ENCODE assay signal across 28 cellular contexts in the genomic region with DNA sequence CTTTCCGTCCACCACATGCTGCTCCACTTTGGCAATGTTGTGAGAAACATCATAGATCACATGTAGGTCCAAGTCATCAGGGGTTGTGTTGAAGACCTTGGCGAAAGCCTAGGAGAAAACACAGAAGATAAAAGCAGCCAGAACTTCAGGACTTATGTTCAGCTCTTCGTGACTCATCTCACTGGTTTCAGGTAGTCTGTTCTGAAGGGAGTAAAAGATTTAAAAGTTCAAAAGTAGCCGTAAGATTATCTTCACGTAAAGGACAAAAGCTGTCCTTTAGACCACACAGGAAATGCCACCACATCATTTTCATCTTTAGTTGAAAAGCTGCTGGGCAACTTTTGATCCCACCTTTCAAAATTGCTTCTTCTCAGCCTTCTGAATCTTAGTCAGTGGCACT. TPM values are rescaled to one million over a fixed set of nuclear protein-coding genes. Genes with fewer than 3 reads are reported as not detected.
"Had no signal": no experiment of that assay in that cellular context is flagged by ENCODE, and none has a peak within 500 bp of the region (broad histone marks: within the 10 kb centered on the region; RNA-seq: fewer than 3 reads in every experiment).

No MANE protein-coding gene starts in this region.

- ATAC-seq: effector memory CD8-positive, alpha-beta T cell; left lung; naive thymus-derived CD4-positive, alpha-beta T cell; sciatic nerve; stimulated activated naive B cell treated with anti-CD40 and anti-IgM and Interleukin-4, amounts not matched to agents 10 μg/mL and 1 μg/mL and 100 μg/mL, for 72 hours; WTC11 had no signal

- H3K9me3 ChIP-seq: breast epithelium, esophagus muscularis mucosa, left lung, upper lobe of left lung had no signal

- H3K4me3 Mint-ChIP-seq: central memory CD8-positive, alpha-beta T cell; effector memory CD8-positive, alpha-beta T cell; naive thymus-derived CD4-positive, alpha-beta T cell; neural crest cell; stimulated activated naive B cell treated with anti-CD40 and anti-IgM and Interleukin-4, amounts not matched to agents 10 μg/mL and 1 μg/mL and 100 μg/mL, for 72 hours; WTC11 had no signal

- H3K9me3 Mint-ChIP-seq: central memory CD8-positive, alpha-beta T cell; effector memory CD8-positive, alpha-beta T cell; naive thymus-derived CD4-positive, alpha-beta T cell; neural crest cell; stimulated activated naive B cell treated with anti-CD40 and anti-IgM and Interleukin-4, amounts not matched to agents 10 μg/mL and 1 μg/mL and 100 μg/mL, for 72 hours; WTC11 had no signal

- H3K4me1 Mint-ChIP-seq: central memory CD8-positive, alpha-beta T cell; neural crest cell; WTC11 had no signal

- H3K4me3 ChIP-seq: breast epithelium, dorsolateral prefrontal cortex, esophagus muscularis mucosa, left lung, lung, upper lobe of left lung had no signal

- H3K27me3 ChIP-seq: breast epithelium, dorsolateral prefrontal cortex, esophagus muscularis mucosa, left lung, upper lobe of left lung had no signal

- H3K27ac ChIP-seq: breast epithelium, dorsolateral prefrontal cortex, esophagus muscularis mucosa, left lung, upper lobe of left lung had no signal

- H3K27ac Mint-ChIP-seq: WTC11 had no signal

- H3K4me1 ChIP-seq: breast epithelium, esophagus muscularis mucosa, left lung had no signal

- DNase-seq: activated CD4-positive, alpha-beta T cell treated with anti-CD3 and anti-CD28 coated beads, Interleukin-2, amount 50 U/mL, for 48 hours; amniotic stem cell; dorsolateral prefrontal cortex; effector memory CD8-positive, alpha-beta T cell; hippocampal formation; kidney glomerular epithelial cell; left lung; naive thymus-derived CD4-positive, alpha-beta T cell; small intestine; stimulated activated CD4-positive, alpha-beta T cell treated with anti-CD3 and anti-CD28 coated beads, Interleukin-2, amount 100 ng/mL, for 24 hours; stimulated activated naive B cell treated with anti-CD40 and anti-IgM and Interleukin-4, amounts not matched to agents 10 μg/mL and 1 μg/mL and 100 μg/mL, for 72 hours; T1000; upper lobe of left lung had no signal

- H3K27me3 Mint-ChIP-seq: central memory CD8-positive, alpha-beta T cell; effector memory CD8-positive, alpha-beta T cell; naive thymus-derived CD4-positive, alpha-beta T cell; stimulated activated naive B cell treated with anti-CD40 and anti-IgM and Interleukin-4, amounts not matched to agents 10 μg/mL and 1 μg/mL and 100 μg/mL, for 72 hours had no signal

RNA-seq across cellular contexts. Expression of a gene that starts 37.4 kb away (rescaled TPM):
- total RNA-seq: breast epithelium; esophagus muscularis mucosa; frontal cortex; left lung; lung; mesenteric fat pad; naive thymus-derived CD4-positive, alpha-beta T cell; neural crest cell; omental fat pad; posterior vena cava; renal cortical epithelial cell; sciatic nerve; SK-MEL-5; subcutaneous adipose tissue; T-helper 1 cell treated with Interleukin-12 subunit alpha and Interleukin-12 subunit beta and Interleukin-4 antibody, amounts not matched to agents 30 ng/mL and 1 ng/mL, for 36 hours; upper lobe of left lung; WTC11 had no signal
- polyA plus RNA-seq: lung; naive thymus-derived CD4-positive, alpha-beta T cell; small intestine had no signal
